Comparison of ENCODE assay signal across 2 cellular contexts in the genomic region with DNA sequence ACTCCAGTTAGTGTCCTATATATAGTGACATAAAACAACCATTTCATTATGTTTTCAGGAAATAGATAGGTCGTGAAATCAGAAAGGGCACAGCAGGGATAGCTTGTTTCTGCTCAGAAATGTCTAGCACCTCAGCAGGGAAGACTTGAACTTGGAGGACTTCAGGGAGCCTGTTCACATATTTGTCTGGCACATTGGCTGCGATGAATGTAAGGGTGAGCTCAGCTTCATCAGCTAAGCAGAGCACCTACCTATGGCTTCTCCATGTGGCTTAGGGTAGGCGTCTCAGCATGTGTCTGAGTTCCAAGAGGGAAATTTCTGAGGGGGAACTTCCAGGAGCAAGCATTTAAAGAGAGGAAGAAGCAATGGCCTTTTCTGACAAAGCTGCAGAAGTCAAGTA.
TF ChIP-seq lines count a peak whose summit lies in the region.

No MANE protein-coding gene starts in this region.

TF ChIP-seq in GM23338, 12 proteins besides CTCF, POLR2A, EP300 and RAD21 (continues in another document):
- TF ChIP-seq CREB1 (CRISPR knock-in tag; IDR thresholded peaks at IDR 0.05; ENCODE audit: low read depth) (no peak), NANOG (IDR thresholded peaks at IDR 0.05; ENCODE audit: borderline replicate concordance) (no peak), ZNF114 (CRISPR knock-in tag; IDR thresholded peaks at IDR 0.05) (no peak), POLR2AphosphoS5 (IDR thresholded peaks at IDR 0.05; ENCODE audit: low read depth) (no peak), JUNB (IDR thresholded peaks at IDR 0.05; ENCODE audit: unreplicated experiment) (no peak), STAT1 (IDR thresholded peaks at IDR 0.05; ENCODE audit: unreplicated experiment) (no peak), EZH2 (IDR thresholded peaks at IDR 0.05; ENCODE audit: low read depth, unreplicated experiment) (no peak)
- TF ChIP-seq, protein P1, sequence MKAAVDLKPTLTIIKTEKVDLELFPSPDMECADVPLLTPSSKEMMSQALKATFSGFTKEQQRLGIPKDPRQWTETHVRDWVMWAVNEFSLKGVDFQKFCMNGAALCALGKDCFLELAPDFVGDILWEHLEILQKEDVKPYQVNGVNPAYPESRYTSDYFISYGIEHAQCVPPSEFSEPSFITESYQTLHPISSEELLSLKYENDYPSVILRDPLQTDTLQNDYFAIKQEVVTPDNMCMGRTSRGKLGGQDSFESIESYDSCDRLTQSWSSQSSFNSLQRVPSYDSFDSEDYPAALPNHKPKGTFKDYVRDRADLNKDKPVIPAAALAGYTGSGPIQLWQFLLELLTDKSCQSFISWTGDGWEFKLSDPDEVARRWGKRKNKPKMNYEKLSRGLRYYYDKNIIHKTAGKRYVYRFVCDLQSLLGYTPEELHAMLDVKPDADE (IDR thresholded peaks at IDR 0.05), result no peak
- TF ChIP-seq, protein P2, sequence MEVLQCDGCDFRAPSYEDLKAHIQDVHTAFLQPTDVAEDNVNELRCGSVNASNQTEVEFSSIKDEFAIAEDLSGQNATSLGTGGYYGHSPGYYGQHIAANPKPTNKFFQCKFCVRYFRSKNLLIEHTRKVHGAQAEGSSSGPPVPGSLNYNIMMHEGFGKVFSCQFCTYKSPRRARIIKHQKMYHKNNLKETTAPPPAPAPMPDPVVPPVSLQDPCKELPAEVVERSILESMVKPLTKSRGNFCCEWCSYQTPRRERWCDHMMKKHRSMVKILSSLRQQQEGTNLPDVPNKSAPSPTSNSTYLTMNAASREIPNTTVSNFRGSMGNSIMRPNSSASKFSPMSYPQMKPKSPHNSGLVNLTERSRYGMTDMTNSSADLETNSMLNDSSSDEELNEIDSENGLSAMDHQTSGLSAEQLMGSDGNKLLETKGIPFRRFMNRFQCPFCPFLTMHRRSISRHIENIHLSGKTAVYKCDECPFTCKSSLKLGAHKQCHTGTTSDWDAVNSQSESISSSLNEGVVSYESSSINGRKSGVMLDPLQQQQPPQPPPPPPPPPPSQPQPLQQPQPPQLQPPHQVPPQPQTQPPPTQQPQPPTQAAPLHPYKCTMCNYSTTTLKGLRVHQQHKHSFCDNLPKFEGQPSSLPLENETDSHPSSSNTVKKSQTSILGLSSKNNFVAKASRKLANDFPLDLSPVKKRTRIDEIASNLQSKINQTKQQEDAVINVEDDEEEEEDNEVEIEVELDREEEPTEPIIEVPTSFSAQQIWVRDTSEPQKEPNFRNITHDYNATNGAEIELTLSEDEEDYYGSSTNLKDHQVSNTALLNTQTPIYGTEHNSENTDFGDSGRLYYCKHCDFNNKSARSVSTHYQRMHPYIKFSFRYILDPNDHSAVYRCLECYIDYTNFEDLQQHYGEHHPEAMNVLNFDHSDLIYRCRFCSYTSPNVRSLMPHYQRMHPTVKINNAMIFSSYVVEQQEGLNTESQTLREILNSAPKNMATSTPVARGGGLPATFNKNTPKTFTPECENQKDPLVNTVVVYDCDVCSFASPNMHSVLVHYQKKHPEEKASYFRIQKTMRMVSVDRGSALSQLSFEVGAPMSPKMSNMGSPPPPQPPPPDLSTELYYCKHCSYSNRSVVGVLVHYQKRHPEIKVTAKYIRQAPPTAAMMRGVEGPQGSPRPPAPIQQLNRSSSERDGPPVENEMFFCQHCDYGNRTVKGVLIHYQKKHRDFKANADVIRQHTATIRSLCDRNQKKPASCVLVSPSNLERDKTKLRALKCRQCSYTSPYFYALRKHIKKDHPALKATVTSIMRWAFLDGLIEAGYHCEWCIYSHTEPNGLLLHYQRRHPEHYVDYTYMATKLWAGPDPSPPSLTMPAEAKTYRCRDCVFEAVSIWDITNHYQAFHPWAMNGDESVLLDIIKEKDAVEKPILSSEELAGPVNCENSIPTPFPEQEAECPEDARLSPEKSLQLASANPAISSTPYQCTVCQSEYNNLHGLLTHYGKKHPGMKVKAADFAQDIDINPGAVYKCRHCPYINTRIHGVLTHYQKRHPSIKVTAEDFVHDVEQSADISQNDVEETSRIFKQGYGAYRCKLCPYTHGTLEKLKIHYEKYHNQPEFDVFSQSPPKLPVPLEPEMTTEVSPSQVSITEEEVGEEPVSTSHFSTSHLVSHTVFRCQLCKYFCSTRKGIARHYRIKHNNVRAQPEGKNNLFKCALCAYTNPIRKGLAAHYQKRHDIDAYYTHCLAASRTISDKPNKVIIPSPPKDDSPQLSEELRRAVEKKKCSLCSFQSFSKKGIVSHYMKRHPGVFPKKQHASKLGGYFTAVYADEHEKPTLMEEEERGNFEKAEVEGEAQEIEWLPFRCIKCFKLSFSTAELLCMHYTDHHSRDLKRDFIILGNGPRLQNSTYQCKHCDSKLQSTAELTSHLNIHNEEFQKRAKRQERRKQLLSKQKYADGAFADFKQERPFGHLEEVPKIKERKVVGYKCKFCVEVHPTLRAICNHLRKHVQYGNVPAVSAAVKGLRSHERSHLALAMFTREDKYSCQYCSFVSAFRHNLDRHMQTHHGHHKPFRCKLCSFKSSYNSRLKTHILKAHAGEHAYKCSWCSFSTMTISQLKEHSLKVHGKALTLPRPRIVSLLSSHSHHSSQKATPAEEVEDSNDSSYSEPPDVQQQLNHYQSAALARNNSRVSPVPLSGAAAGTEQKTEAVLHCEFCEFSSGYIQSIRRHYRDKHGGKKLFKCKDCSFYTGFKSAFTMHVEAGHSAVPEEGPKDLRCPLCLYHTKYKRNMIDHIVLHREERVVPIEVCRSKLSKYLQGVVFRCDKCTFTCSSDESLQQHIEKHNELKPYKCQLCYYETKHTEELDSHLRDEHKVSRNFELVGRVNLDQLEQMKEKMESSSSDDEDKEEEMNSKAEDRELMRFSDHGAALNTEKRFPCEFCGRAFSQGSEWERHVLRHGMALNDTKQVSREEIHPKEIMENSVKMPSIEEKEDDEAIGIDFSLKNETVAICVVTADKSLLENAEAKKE (CRISPR knock-in tag; IDR thresholded peaks at IDR 0.05), result no peak
- TF ChIP-seq, protein P3, sequence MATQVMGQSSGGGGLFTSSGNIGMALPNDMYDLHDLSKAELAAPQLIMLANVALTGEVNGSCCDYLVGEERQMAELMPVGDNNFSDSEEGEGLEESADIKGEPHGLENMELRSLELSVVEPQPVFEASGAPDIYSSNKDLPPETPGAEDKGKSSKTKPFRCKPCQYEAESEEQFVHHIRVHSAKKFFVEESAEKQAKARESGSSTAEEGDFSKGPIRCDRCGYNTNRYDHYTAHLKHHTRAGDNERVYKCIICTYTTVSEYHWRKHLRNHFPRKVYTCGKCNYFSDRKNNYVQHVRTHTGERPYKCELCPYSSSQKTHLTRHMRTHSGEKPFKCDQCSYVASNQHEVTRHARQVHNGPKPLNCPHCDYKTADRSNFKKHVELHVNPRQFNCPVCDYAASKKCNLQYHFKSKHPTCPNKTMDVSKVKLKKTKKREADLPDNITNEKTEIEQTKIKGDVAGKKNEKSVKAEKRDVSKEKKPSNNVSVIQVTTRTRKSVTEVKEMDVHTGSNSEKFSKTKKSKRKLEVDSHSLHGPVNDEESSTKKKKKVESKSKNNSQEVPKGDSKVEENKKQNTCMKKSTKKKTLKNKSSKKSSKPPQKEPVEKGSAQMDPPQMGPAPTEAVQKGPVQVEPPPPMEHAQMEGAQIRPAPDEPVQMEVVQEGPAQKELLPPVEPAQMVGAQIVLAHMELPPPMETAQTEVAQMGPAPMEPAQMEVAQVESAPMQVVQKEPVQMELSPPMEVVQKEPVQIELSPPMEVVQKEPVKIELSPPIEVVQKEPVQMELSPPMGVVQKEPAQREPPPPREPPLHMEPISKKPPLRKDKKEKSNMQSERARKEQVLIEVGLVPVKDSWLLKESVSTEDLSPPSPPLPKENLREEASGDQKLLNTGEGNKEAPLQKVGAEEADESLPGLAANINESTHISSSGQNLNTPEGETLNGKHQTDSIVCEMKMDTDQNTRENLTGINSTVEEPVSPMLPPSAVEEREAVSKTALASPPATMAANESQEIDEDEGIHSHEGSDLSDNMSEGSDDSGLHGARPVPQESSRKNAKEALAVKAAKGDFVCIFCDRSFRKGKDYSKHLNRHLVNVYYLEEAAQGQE (IDR thresholded peaks at IDR 0.05; ENCODE audit: unreplicated experiment), result no peak

TF ChIP-seq in H1, 55 proteins besides CTCF, POLR2A, EP300 and RAD21:
- TF ChIP-seq TCF12 (IDR thresholded peaks at IDR 0.05; ENCODE audit: low read depth, low read length), result no peak
- no peak for TF ChIP-seq JUN (IDR thresholded peaks at IDR 0.05; ENCODE audit: low read depth, low read length)
- no peak for TF ChIP-seq JUND (IDR thresholded peaks at IDR 0.05; ENCODE audit: low read length)
- no peak for TF ChIP-seq POU5F1 (IDR thresholded peaks at IDR 0.05; ENCODE audit: low read depth, low read length)
- TF ChIP-seq, protein P4, sequence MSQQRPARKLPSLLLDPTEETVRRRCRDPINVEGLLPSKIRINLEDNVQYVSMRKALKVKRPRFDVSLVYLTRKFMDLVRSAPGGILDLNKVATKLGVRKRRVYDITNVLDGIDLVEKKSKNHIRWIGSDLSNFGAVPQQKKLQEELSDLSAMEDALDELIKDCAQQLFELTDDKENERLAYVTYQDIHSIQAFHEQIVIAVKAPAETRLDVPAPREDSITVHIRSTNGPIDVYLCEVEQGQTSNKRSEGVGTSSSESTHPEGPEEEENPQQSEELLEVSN (IDR thresholded peaks at IDR 0.05), result no peak
- TF ChIP-seq POLR2AphosphoS5 (IDR thresholded peaks at IDR 0.05; ENCODE audit: low read depth, low read length), result no peak
- TF ChIP-seq BCL11A (IDR thresholded peaks at IDR 0.05; ENCODE audit: low read depth in 2 of 2, low read length in 2 of 2), result no peak
- TF ChIP-seq TBP (IDR thresholded peaks at IDR 0.05; ENCODE audit: low read depth, low read length), result no peak
- no peak for TF ChIP-seq SP4 (IDR thresholded peaks at IDR 0.05; ENCODE audit: low read length)
